Comparison of ENCODE assay signal across 16 cellular contexts in the genomic region with DNA sequence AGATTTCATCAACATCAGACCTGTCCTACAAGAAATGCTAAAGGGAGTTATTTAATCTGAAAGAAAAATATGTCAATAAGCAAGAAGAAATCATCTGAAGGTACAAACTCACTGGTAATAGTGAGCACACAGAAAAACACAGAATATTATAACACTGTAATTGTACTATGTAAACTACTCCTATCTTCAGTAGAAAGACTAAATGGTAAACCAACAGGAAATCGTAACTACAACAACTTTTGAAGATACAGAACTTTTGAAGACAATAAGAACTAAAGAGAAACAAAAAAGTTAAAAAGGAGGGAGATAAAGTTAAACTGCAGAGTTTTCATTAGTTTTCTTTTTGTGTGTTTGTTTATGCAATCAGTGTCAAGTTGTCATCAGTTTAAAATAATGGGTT.
"Had no signal": no experiment of that assay in that cellular context is flagged by ENCODE, and none has a peak within 500 bp of the region (broad histone marks: within the 10 kb centered on the region; RNA-seq: fewer than 3 reads in every experiment).

No MANE protein-coding gene starts in this region.

- H3K27ac Mint-ChIP-seq: activated CD4-positive, alpha-beta memory T cell treated with anti-CD3 and anti-CD28 coated beads, Interleukin-2, amount 10 ng/mL, durations not matched to agents 7 days and 5 days; memory B cell had no signal

- H3K4me1 ChIP-seq: pancreas, testis had no signal

- DNase-seq: activated CD4-positive, alpha-beta memory T cell treated with anti-CD3 and anti-CD28 coated beads, Interleukin-2, amount 10 ng/mL, durations not matched to agents 7 days and 5 days; activated CD4-positive, CD25-positive, alpha-beta regulatory T cell; activated gamma-delta T cell; effector memory CD4-positive, alpha-beta T cell; gastrocnemius medialis; kidney; left ventricle myocardium inferior; pancreas; stimulated activated CD4-positive, alpha-beta T cell treated with anti-CD3 and anti-CD28 coated beads, Interleukin-4, amount 100 ng/mL, for 1 hour; stimulated activated CD8-positive, alpha-beta memory T cell treated with anti-CD3 and anti-CD28 coated beads, Interleukin-4, amount 100 ng/mL, for 48 hours; stimulated activated naive CD8-positive, alpha-beta T cell treated with anti-CD3 and anti-CD28 coated beads, Interleukin-15, amount 100 ng/mL, for 72 hours; testis had no signal

- H3K36me3 ChIP-seq: gastrocnemius medialis, left ventricle myocardium inferior, pancreas had no signal

- H3K27ac ChIP-seq: epithelial cell of prostate, left ventricle myocardium inferior, pancreas, SK-N-MC, testis had no signal

- H3K9me3 Mint-ChIP-seq: activated CD4-positive, alpha-beta memory T cell treated with anti-CD3 and anti-CD28 coated beads, Interleukin-2, amount 10 ng/mL, durations not matched to agents 7 days and 5 days; memory B cell; stimulated activated naive CD8-positive, alpha-beta T cell treated with anti-CD3 and anti-CD28 coated beads, Interleukin-15, amount 100 ng/mL, for 72 hours had no signal

- ATAC-seq: gastrocnemius medialis; pancreas; stimulated activated naive CD8-positive, alpha-beta T cell treated with anti-CD3 and anti-CD28 coated beads, Interleukin-15, amount 100 ng/mL, for 72 hours had no signal

- H3K4me3 Mint-ChIP-seq: activated CD4-positive, alpha-beta memory T cell treated with anti-CD3 and anti-CD28 coated beads, Interleukin-2, amount 10 ng/mL, durations not matched to agents 7 days and 5 days; memory B cell; neural crest cell had no signal

- H3K9me3 ChIP-seq: gastrocnemius medialis, left ventricle myocardium inferior, pancreas, testis had no signal

- H3K27me3 Mint-ChIP-seq: activated CD4-positive, alpha-beta memory T cell treated with anti-CD3 and anti-CD28 coated beads, Interleukin-2, amount 10 ng/mL, durations not matched to agents 7 days and 5 days; memory B cell; stimulated activated naive CD8-positive, alpha-beta T cell treated with anti-CD3 and anti-CD28 coated beads, Interleukin-15, amount 100 ng/mL, for 72 hours had no signal

- H3K4me3 ChIP-seq: gastrocnemius medialis, left ventricle myocardium inferior, pancreas, SK-N-MC, testis had no signal
